12 cellular contexts compared by ENCODE assay signal in the genomic region with DNA sequence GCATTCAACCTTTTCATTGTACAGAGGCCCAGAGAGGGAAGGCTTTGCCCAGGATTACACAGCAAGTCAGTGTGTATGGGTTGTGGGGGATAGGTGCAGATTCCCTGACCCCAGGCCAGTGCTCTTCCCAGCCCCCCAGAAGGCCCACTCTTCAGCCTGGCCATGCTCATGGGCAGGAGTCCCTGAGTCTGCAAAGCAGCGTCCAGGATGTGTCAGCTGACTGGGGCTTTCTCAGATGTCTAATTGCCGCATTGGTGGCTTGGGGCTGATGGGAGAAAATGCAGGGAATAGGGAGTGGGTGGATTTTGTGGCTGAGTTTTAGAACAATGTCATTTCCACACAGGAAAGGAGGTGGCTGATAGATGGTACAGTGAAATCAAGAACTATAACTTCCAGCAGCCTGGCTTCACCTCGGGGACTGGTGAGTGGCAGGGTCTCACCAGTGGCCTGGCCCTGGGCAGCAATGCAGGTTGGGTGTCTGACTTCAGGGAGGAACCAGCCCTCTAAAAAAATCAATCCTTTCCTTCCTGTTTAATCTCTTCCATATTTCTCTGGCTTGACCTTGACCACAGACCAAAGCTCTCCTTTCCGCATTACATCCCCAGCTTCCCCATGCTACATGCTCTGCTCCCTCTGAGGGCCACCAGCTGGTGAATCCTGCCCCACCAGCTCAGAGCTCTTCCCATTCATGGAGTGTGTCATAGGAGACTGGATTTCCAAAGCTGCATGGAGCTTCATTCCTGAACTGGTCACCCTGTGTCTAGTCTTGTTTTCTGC. TPM values are rescaled to one million over a fixed set of nuclear protein-coding genes. Genes with fewer than 3 reads are reported as not detected.
DNase-seq lines count a peak whose midpoint lies in the region; ATAC-seq, FAIRE-seq and TF ChIP-seq lines count a peak whose summit lies in the region.
"Had no signal": no experiment of that assay in that cellular context is flagged by ENCODE, and none has a peak within 500 bp of the region (broad histone marks: within the 10 kb centered on the region; RNA-seq: fewer than 3 reads in every experiment).

No MANE protein-coding gene starts in this region.

- FAIRE-seq in RCC 7860 (lab: Jason Lieb, UNC), result no peak
- FAIRE-seq: keratinocyte, TTC549 had no signal

- intact Hi-C loops in IMR-90 (cut with micrococcal nuclease), result no loop called here

- CTCF ChIA-PET in IMR-90 (lab: Yijun Ruan, JAX), result no interaction called here

- H2BK20ac ChIP-seq in IMR-90 (ENCODE audit: low read depth, low read length), result no peak overlapping the region

- peak overlapping the region; percentile 10; the same call in 1 of the 2 replicates for H3K14ac ChIP-seq in IMR-90 (replicated peaks; ENCODE audit: low read depth, low read length)

- H3K79me2 ChIP-seq in mesendoderm (ENCODE audit: control insufficient read depth, insufficient read depth, low read length), result no peaks in the 10 kb centered on the region

- no peak overlapping the region for H3K4me2 ChIP-seq in IMR-90 (ENCODE audit: low read depth, low read length)
- H3K4me2 ChIP-seq in mesendoderm (ENCODE audit: low read length), result no peak overlapping the region

- no peak overlapping the region for H4K8ac ChIP-seq in IMR-90 (ENCODE audit: low read depth in 2 of 2, low read length in 2 of 2)
- H4K8ac ChIP-seq in mesendoderm (ENCODE audit: low read depth, low read length), result no peak overlapping the region

- TF ChIP-seq CTCF in IMR-90 (conservative IDR thresholded peaks at IDR 0.05; ENCODE audit: low read depth, low read length), result no peak

- H3K4me3 ChIP-seq in IMR-90 (ENCODE audit: insufficient read depth, low read depth, low read length) (no peak overlapping the region), muscle layer of duodenum (ENCODE audit: low read depth in 1 of 2, low read length in 2 of 2) (no peak overlapping the region), mesendoderm (ENCODE audit: low read length) (no peak overlapping the region), HAP-1 (no peak overlapping the region)

- H3K79me1 ChIP-seq in IMR-90 (ENCODE audit: low read depth in 1 of 2, low read length in 2 of 2) (peaks cover 7 to 56% of the 10 kb centered on the region in 2 experiments; a peak in 3 of 4 replicates), mesendoderm (ENCODE audit: low read length) (no peaks in the 10 kb centered on the region)

- dilution Hi-C loops in IMR-90 (cut with HindIII; ENCODE audit: low sequenced_read_pairs, unreplicated experiment), result no loop called here

- H2AK5ac ChIP-seq in IMR-90 (ENCODE audit: low read depth, low read length), result peak overlapping the region; percentile 70
- H2AK5ac ChIP-seq in mesendoderm (ENCODE audit: low read length), result no peak overlapping the region

- H3K56ac ChIP-seq in IMR-90 (ENCODE audit: extremely low read depth, insufficient read depth, low read length) (no peak overlapping the region), mesendoderm (ENCODE audit: low read length) (no peak overlapping the region)

- no peak overlapping the region for H3K27ac ChIP-seq in IMR-90 (ENCODE audit: insufficient read depth, low read length)
- H3K27ac ChIP-seq in muscle layer of duodenum (ENCODE audit: low read length), result peak overlapping the region; percentile 47
- no peak overlapping the region for H3K27ac ChIP-seq in mesendoderm (ENCODE audit: low read depth, low read length)

- H3K9me3 ChIP-seq in IMR-90 (ENCODE audit: control insufficient read depth, insufficient read depth, low read length), result no peaks in the 10 kb centered on the region
- no peaks in the 10 kb centered on the region for H3K9me3 ChIP-seq in muscle layer of duodenum (ENCODE audit: control insufficient read depth in 1 of 2, low read length in 2 of 2)
- no peaks in the 10 kb centered on the region for H3K9me3 ChIP-seq in HAP-1

- H3K4me1 ChIP-seq in IMR-90 (ENCODE audit: control insufficient read depth, insufficient read depth, low read length), result peaks cover 30% of the 10 kb centered on the region
- H3K4me1 ChIP-seq in muscle layer of duodenum (ENCODE audit: control insufficient read depth in 1 of 2, insufficient read depth in 2 of 2, low read length in 2 of 2), result peaks cover 28 to 76% of the 10 kb centered on the region in 2 donors
- H3K4me1 ChIP-seq in mesendoderm (ENCODE audit: control insufficient read depth, low read depth, low read length), result no peaks in the 10 kb centered on the region
- no peaks in the 10 kb centered on the region for H3K4me1 ChIP-seq in HAP-1

- peaks cover 32% of the 10 kb centered on the region for H3K9me1 ChIP-seq in IMR-90 (ENCODE audit: insufficient read depth, low read length)

- H2BK120ac ChIP-seq in IMR-90 (ENCODE audit: low read depth, low read length), result no peak overlapping the region
- H2BK120ac ChIP-seq in mesendoderm (ENCODE audit: low read depth, low read length), result no peak overlapping the region

- peak overlapping the region; percentile 60 for H4K91ac ChIP-seq in IMR-90 (ENCODE audit: insufficient read depth, low read depth, low read length)

- peak; percentile 25 to 27 for DNase-seq in AML-193 (lab: John Stamatoyannopoulos, UW)
- peak; percentile 54 for DNase-seq in IMR-90
- peak; percentile 40 for DNase-seq in amniotic epithelial cell (ENCODE audit: low read depth)
- no peak for DNase-seq in mesendoderm
- no peak for DNase-seq in HAP-1 (ENCODE audit: low spot score in 2 of 2)
- no peak for DNase-seq in RCC 7860 (ENCODE audit: low spot score)
- DNase-seq in AG20443 (ENCODE audit: low spot score), result no peak
- DNase-seq: NCI-H2081; stimulated activated CD4-positive, alpha-beta T cell treated with anti-CD3 and anti-CD28 coated beads, Interleukin-4, amount 100 ng/mL, for 1 hour had no signal

- peaks cover 19% of the 10 kb centered on the region for H4K20me1 ChIP-seq in IMR-90 (ENCODE audit: insufficient read depth, low read length)

- H2BK5ac ChIP-seq in IMR-90 (ENCODE audit: low read depth, low read length, poor library complexity, severe bottlenecking) (peak overlapping the region; percentile 27), mesendoderm (ENCODE audit: low read length) (no peak overlapping the region)

- H2AFZ ChIP-seq in IMR-90 (replicated peaks; ENCODE audit: low read length, poor library complexity), result no peak overlapping the region

- BruUV-seq in IMR-90 (replicated peaks; lab: Mats Ljungman, UMichigan), result no TSS peak

- H3K9ac ChIP-seq in IMR-90 (ENCODE audit: low read depth, low read length) (no peak overlapping the region), mesendoderm (ENCODE audit: low read length) (no peak overlapping the region)

- H3K36me3 ChIP-seq in IMR-90 (ENCODE audit: control insufficient read depth, insufficient read depth, low read length) (peaks cover 42% of the 10 kb centered on the region), muscle layer of duodenum (ENCODE audit: control insufficient read depth in 1 of 2, insufficient read depth in 2 of 2, low read length in 2 of 2) (peaks cover 0 to 15% of the 10 kb centered on the region in 2 donors), mesendoderm (ENCODE audit: control insufficient read depth, insufficient read depth, low read length) (no peaks in the 10 kb centered on the region), HAP-1 (replicated peaks) (no peaks in the 10 kb centered on the region)

- no peak for TF ChIP-seq RAD21 in IMR-90 (IDR thresholded peaks at IDR 0.05; ENCODE audit: low read length)

- POLR2A ChIA-PET in IMR-90 (lab: Charles Lee; ENCODE audit: unreplicated experiment), result no interaction called here

- WGBS in IMR-90 (ENCODE audit: extremely low coverage in 2 of 2, insufficient read length in 1 of 2), 2 experiments, result 65% methylated on average over 2 of the region's 4 CpGs; no CpG with 5 or more reads in 1 of the 2 experiments
- no CpG with 5 or more reads among the region's 4 CpGs for WGBS in mesendoderm (ENCODE audit: extremely low coverage, insufficient coverage, low lambda C conversion rate)

- no peak overlapping the region for H3K18ac ChIP-seq in IMR-90 (ENCODE audit: low read depth, low read length)
- H3K18ac ChIP-seq in mesendoderm (ENCODE audit: low read length), result no peak overlapping the region

- H4K5ac ChIP-seq in IMR-90 (ENCODE audit: low read depth, low read length) (no peak overlapping the region), mesendoderm (ENCODE audit: low read length) (no peak overlapping the region)

- H3K4ac ChIP-seq in IMR-90 (ENCODE audit: low read depth, low read length), result peak overlapping the region; percentile 19; the same call in 1 of the 2 replicates
- no peak overlapping the region for H3K4ac ChIP-seq in mesendoderm (ENCODE audit: low read depth, low read length)

- no peaks in the 10 kb centered on the region for H3K27me3 ChIP-seq in IMR-90 (ENCODE audit: control insufficient read depth, insufficient read depth, low read length)
- no peaks in the 10 kb centered on the region for H3K27me3 ChIP-seq in muscle layer of duodenum (ENCODE audit: low read depth, low read length)
- H3K27me3 ChIP-seq in mesendoderm (ENCODE audit: insufficient read depth, low read length, poor library complexity), result no peaks in the 10 kb centered on the region
- H3K27me3 ChIP-seq in HAP-1 (ENCODE audit: low read depth), result no peaks in the 10 kb centered on the region

- H2BK15ac ChIP-seq in IMR-90 (ENCODE audit: low read depth, low read length) (0 out of 3 replicates have a peak overlapping the region, but pooled peaks have one; percentile 23), mesendoderm (replicated peaks; ENCODE audit: low read depth) (no peak overlapping the region)

- H3K23ac ChIP-seq in IMR-90 (ENCODE audit: low read depth, low read length), result peak overlapping the region; percentile 48; the same call in 1 of the 2 replicates
- H3K23ac ChIP-seq in mesendoderm (ENCODE audit: low read length), result no peak overlapping the region

- in situ Hi-C loops in IMR-90 (cut with MboI; ENCODE audit: low sequenced_read_pairs) (no loop called here), HAP-1 (cut with MboI; ENCODE audit: low sequenced_read_pairs) (no loop called here)

- ATAC-seq in IMR-90 (ENCODE audit: low read depth), result no peak

- peak overlapping the region; percentile 13 for H2AK9ac ChIP-seq in IMR-90 (replicated peaks; ENCODE audit: low read depth, low read length, poor library complexity)

- TF ChIP-seq POLR2A in IMR-90 (IDR thresholded peaks at IDR 0.05; ENCODE audit: low read depth, low read length), result no peak

RNA-seq across cellular contexts. Expression of gene GLIPR2, which starts 14.2 kb away (rescaled TPM):
- 35.8 and 37.8 TPM in 2 replicates for total RNA-seq in IMR-90 (2012; rRNA removed)
- 42.7 and 43.3 TPM in 2 replicates for polyA plus RNA-seq in IMR-90 (2012; rRNA removed)
- polyA plus RNA-seq in IMR-90 (2012; cell fraction: cytosol; rRNA removed), result 34.1 and 37.4 TPM in 2 replicates
- 14.4 and 29.4 TPM in 2 replicates for polyA plus RNA-seq in IMR-90 (2012; cell fraction: nucleus; rRNA removed; ENCODE audit: low replicate concordance)
- polyA plus RNA-seq in mesendoderm (2013, experiment 1 of 2), result 9.8 TPM
- 10.0 TPM for polyA plus RNA-seq in mesendoderm (2013, experiment 2 of 2)

RNA-seq across cellular contexts. Expression of gene CCIN, which starts 18.5 kb away (rescaled TPM):
- 1.1 TPM in 2 replicates for total RNA-seq in IMR-90 (2012; rRNA removed)
- 0.73 and 0.80 TPM in 2 replicates for polyA plus RNA-seq in IMR-90 (2012; rRNA removed)
- 0.32 and 0.48 TPM in 2 replicates for polyA plus RNA-seq in IMR-90 (2012; cell fraction: cytosol; rRNA removed)
- 0.58 and 0.65 TPM in 2 replicates for polyA plus RNA-seq in IMR-90 (2012; cell fraction: nucleus; rRNA removed; ENCODE audit: low replicate concordance)
- polyA plus RNA-seq in mesendoderm (2013, experiment 1 of 2), result 0.44 TPM
- 0.56 TPM for polyA plus RNA-seq in mesendoderm (2013, experiment 2 of 2)
- polyA plus RNA-seq: keratinocyte had no signal

RNA-seq across cellular contexts. Expression of gene CLTA, which starts 40.0 kb away (rescaled TPM):
- total RNA-seq in IMR-90 (2012; rRNA removed), result 133 and 208 TPM in 2 replicates
- polyA plus RNA-seq in IMR-90 (2012; rRNA removed), result 246 and 280 TPM in 2 replicates
- polyA plus RNA-seq in IMR-90 (2012; cell fraction: cytosol; rRNA removed), result 218 and 493 TPM in 2 replicates
- polyA plus RNA-seq in IMR-90 (2012; cell fraction: nucleus; rRNA removed; ENCODE audit: low replicate concordance), result 63.6 and 110 TPM in 2 replicates
- polyA plus RNA-seq in mesendoderm (2013, experiment 1 of 2), result 250 TPM
- 248 TPM for polyA plus RNA-seq in mesendoderm (2013, experiment 2 of 2)

Comparison
In these comparisons a context has a peak if more than half of its experiments do, and no peak if none do; other contexts are left out.
1. DNase-seq: peak in AML-193 (2 of 2), IMR-90 (single experiment) and amniotic epithelial cell (single experiment); none in mesendoderm (single experiment), HAP-1 (0 of 2), RCC 7860 (single experiment) and AG20443 (single experiment).